ENCODE assay signal across 1 cellular context in genomic region chr16:2006317-2006716, GRCh38.
TF ChIP-seq lines count a peak whose summit lies in the region.

No MANE protein-coding gene starts in this region.

TF ChIP-seq in IMR-90, 13 proteins besides CTCF, POLR2A, EP300 and RAD21 (continued from another document):
- no peak for TF ChIP-seq MXI1 (IDR thresholded peaks at IDR 0.05; ENCODE audit: borderline replicate concordance, low read depth, low read length)
- TF ChIP-seq BHLHE40 (IDR thresholded peaks at IDR 0.05; ENCODE audit: low read depth, low read length), result no peak
